Comparison of ENCODE assay signal across 8 cellular contexts in the genomic region with DNA sequence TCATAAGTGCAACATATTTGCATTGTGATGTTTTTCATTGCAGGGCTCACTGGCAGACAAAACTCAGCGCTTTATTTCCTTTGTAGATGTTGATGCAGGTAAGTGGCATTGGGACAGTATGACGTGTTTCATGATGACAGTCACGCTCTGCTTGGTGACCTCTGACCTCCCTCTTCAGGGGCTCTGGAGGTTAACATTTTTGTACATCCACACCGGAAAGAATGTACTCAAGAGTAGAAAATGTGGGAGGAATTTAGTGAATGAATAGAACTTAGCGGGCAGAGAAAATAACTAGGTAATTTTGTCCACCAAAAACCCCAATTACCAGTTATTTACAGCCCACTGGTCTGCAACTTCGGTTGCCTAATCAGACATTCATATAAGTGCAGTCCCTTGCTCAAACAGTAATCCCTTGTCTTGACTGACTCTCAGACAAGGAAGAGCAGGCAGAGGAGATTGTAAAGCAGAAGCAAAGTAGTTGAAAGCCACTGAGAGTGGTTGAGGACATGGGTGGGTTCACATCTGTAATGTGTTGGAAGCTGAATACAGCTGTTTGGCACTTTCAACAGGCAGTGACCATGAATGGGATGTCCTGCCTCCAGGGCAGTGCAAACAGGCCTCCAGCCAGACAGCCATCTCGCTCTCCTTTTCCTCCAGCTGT.
DNase-seq lines count a peak whose midpoint lies in the region; ATAC-seq and TF ChIP-seq lines count a peak whose summit lies in the region.

No MANE protein-coding gene starts in this region.

- in situ Hi-C loops in KBM-7 (cut with MboI; ENCODE audit: low pct_unique_long_range_greater_than_20kb, low sequenced_read_pairs): no loop called here

- peak; percentile 22 for ATAC-seq in stimulated activated naive CD8-positive, alpha-beta T cell treated with anti-CD3 and anti-CD28 coated beads, Interleukin-15, Interleukin-2, amounts not matched to agents 100 U/mL and 50 U/mL, for 24 hours
- ATAC-seq in stimulated activated naive CD8-positive, alpha-beta T cell treated with anti-CD3 and anti-CD28 coated beads, Interleukin-15, amount 100 ng/mL, for 72 hours: no peak
- peak; percentile 76 for ATAC-seq in HG02970 (IDR thresholded peaks at IDR 0.05; ENCODE audit: low FRiP score, unreplicated experiment)
- peak; percentile 41 for ATAC-seq in activated B cell treated with CpG ODN at 0.5 μM for 24 hours (ENCODE audit: low read depth)
- no peak for ATAC-seq in CD4-positive, alpha-beta T cell (ENCODE audit: poor library complexity)

- no peak overlapping the region for H3K27ac Mint-ChIP-seq in stimulated activated naive CD8-positive, alpha-beta T cell treated with anti-CD3 and anti-CD28 coated beads, Interleukin-15, amount 100 ng/mL, for 72 hours
- H3K27ac Mint-ChIP-seq in activated B cell treated with CpG ODN at 0.5 μM for 24 hours (peak overlapping the region; percentile 9), HFFc6 (no peak overlapping the region; the same call in 1 of the 2 replicates)
- H3K27ac Mint-ChIP-seq in CD4-positive, alpha-beta T cell: no peak overlapping the region

- no peak for DNase-seq in stimulated activated naive CD8-positive, alpha-beta T cell treated with anti-CD3 and anti-CD28 coated beads, Interleukin-15, Interleukin-2, amounts not matched to agents 100 U/mL and 50 U/mL, for 24 hours
- no peak for DNase-seq in stimulated activated naive CD8-positive, alpha-beta T cell treated with anti-CD3 and anti-CD28 coated beads, Interleukin-15, amount 100 ng/mL, for 72 hours
- DNase-seq in activated B cell treated with CpG ODN at 0.5 μM for 24 hours (no peak), vagina (ENCODE audit: extremely low spot score in 2 of 2) (no peak), KBM-7 (no peak), HFFc6 (no peak)
- no peak for DNase-seq in CD4-positive, alpha-beta T cell

- POLR2A ChIA-PET in activated B cell treated with CpG ODN at 0.5 μM for 24 hours (lab: Charles Lee): interaction anchor here (1.7 kb wide), 1 partner anchor 190 kb away, joined by 8 read pairs; no protein-coding TSS in a partner anchor
- POLR2A ChIA-PET in CD4-positive, alpha-beta T cell (lab: Charles Lee): no interaction called here

- no peaks in the 10 kb centered on the region for H3K36me3 ChIP-seq in vagina

- peaks cover 34% of the 10 kb centered on the region for H3K4me1 ChIP-seq in vagina

- CTCF ChIA-PET in activated B cell treated with CpG ODN at 0.5 μM for 24 hours (lab: Charles Lee): no interaction called here
- CTCF ChIA-PET in CD4-positive, alpha-beta T cell (lab: Charles Lee): no interaction called here

- H3K9me3 ChIP-seq in vagina: no peaks in the 10 kb centered on the region
- no peaks in the 10 kb centered on the region for H3K9me3 ChIP-seq in CD4-positive, alpha-beta T cell (ENCODE audit: control insufficient read depth, low read length)

- H3K27me3 Mint-ChIP-seq in stimulated activated naive CD8-positive, alpha-beta T cell treated with anti-CD3 and anti-CD28 coated beads, Interleukin-15, amount 100 ng/mL, for 72 hours: no peaks in the 10 kb centered on the region
- no peaks in the 10 kb centered on the region for H3K27me3 Mint-ChIP-seq in activated B cell treated with CpG ODN at 0.5 μM for 24 hours
- no peaks in the 10 kb centered on the region for H3K27me3 Mint-ChIP-seq in CD4-positive, alpha-beta T cell
- peaks cover 2% of the 10 kb centered on the region; the same call in 1 of the 2 replicates for H3K27me3 Mint-ChIP-seq in HFFc6 (ENCODE audit: insufficient read depth)

- peaks cover 12% of the 10 kb centered on the region for H3K4me1 Mint-ChIP-seq in stimulated activated naive CD8-positive, alpha-beta T cell treated with anti-CD3 and anti-CD28 coated beads, Interleukin-15, amount 100 ng/mL, for 72 hours
- H3K4me1 Mint-ChIP-seq in activated B cell treated with CpG ODN at 0.5 μM for 24 hours (peaks cover 69% of the 10 kb centered on the region), HFFc6 (ENCODE audit: low read depth) (peaks cover 63% of the 10 kb centered on the region)
- H3K4me1 Mint-ChIP-seq in CD4-positive, alpha-beta T cell (ENCODE audit: low read depth): no peaks in the 10 kb centered on the region

- H3K36me3 Mint-ChIP-seq in activated B cell treated with CpG ODN at 0.5 μM for 24 hours (ENCODE audit: low read depth) (no peaks in the 10 kb centered on the region), HFFc6 (ENCODE audit: low read depth) (no peaks in the 10 kb centered on the region)
- H3K36me3 Mint-ChIP-seq in CD4-positive, alpha-beta T cell (ENCODE audit: low read depth): no peaks in the 10 kb centered on the region

- intact Hi-C loops in activated B cell treated with CpG ODN at 0.5 μM for 24 hours (cut with micrococcal nuclease) (loop anchor here (5.0 to 10.0 kb wide), 5 partner anchors 249 to 856 kb away; a partner anchor contains a TSS), vagina (cut with DNase I) (loop anchor here (10.0 kb wide), 1 partner anchor 189 kb away; a partner anchor contains a TSS)
- intact Hi-C loops in CD4-positive, alpha-beta T cell (cut with DNase I, micrococcal nuclease): no loop called here

- no peak overlapping the region for H3K4me3 Mint-ChIP-seq in stimulated activated naive CD8-positive, alpha-beta T cell treated with anti-CD3 and anti-CD28 coated beads, Interleukin-15, amount 100 ng/mL, for 72 hours
- H3K4me3 Mint-ChIP-seq in activated B cell treated with CpG ODN at 0.5 μM for 24 hours (peak overlapping the region; percentile 29), HFFc6 (no peak overlapping the region)
- H3K4me3 Mint-ChIP-seq in CD4-positive, alpha-beta T cell: no peak overlapping the region

- TF ChIP-seq CTCF in activated B cell treated with CpG ODN at 0.5 μM for 24 hours (IDR thresholded peaks at IDR 0.05) (no peak), vagina (IDR thresholded peaks at IDR 0.05) (no peak), HFFc6 (IDR thresholded peaks at IDR 0.05) (no peak)
- no peak for TF ChIP-seq CTCF in CD4-positive, alpha-beta T cell (IDR thresholded peaks at IDR 0.05)

- H3K27me3 ChIP-seq in vagina: no peaks in the 10 kb centered on the region
- H3K27me3 ChIP-seq in CD4-positive, alpha-beta T cell (ENCODE audit: control insufficient read depth, insufficient read depth, low read length): no peaks in the 10 kb centered on the region

- H3K27ac ChIP-seq in vagina: peak overlapping the region; percentile 56
- H3K27ac ChIP-seq in CD4-positive, alpha-beta T cell (ENCODE audit: low read depth, low read length): no peak overlapping the region

- H3K9me3 Mint-ChIP-seq in stimulated activated naive CD8-positive, alpha-beta T cell treated with anti-CD3 and anti-CD28 coated beads, Interleukin-15, amount 100 ng/mL, for 72 hours: no peaks in the 10 kb centered on the region
- H3K9me3 Mint-ChIP-seq in activated B cell treated with CpG ODN at 0.5 μM for 24 hours (no peaks in the 10 kb centered on the region), HFFc6 (no peaks in the 10 kb centered on the region)
- no peaks in the 10 kb centered on the region for H3K9me3 Mint-ChIP-seq in CD4-positive, alpha-beta T cell

- no peak overlapping the region for H3K4me3 ChIP-seq in vagina

- TF ChIP-seq POLR2A in vagina (IDR thresholded peaks at IDR 0.05): no peak

Comparison
In these comparisons a context has a peak if more than half of its experiments do, and no peak if none do; other contexts are left out.
1. ATAC-seq: peak in stimulated activated naive CD8-positive, alpha-beta T cell treated with anti-CD3 and anti-CD28 coated beads, Interleukin-15, Interleukin-2, amounts not matched to agents 100 U/mL and 50 U/mL, for 24 hours (single experiment), HG02970 (single experiment) and activated B cell treated with CpG ODN at 0.5 μM for 24 hours (single experiment); none in stimulated activated naive CD8-positive, alpha-beta T cell treated with anti-CD3 and anti-CD28 coated beads, Interleukin-15, amount 100 ng/mL, for 72 hours (single experiment) and CD4-positive, alpha-beta T cell (single experiment).
2. intact Hi-C loops: an anchor here in activated B cell treated with CpG ODN at 0.5 μM for 24 hours (5.0 to 10.0 kb wide) and vagina (10.0 kb wide); none called in CD4-positive, alpha-beta T cell.